Comparison of ENCODE assay signal across 22 cellular contexts in the genomic region with DNA sequence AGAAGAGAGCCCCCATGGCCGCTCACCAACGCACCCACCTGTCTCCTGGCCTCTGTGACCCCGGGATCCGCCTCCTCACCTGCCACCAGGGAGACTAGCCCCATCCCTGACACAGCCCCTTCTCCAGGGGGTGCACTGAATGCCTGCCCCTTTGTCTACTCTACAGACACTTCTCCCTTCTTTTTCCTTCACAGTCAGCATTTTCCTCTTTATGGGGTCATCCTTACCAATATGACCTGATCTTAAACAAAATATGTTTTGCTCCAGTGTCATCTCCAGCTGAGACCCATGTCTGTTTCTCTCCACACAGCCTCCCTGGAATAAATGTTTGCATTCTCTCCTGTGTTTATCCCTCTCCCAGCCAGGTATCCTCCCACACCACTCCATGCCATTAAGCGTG. TPM values are rescaled to one million over a fixed set of nuclear protein-coding genes. Genes with fewer than 3 reads are reported as not detected.
DNase-seq lines count a peak whose midpoint lies in the region; ATAC-seq and TF ChIP-seq lines count a peak whose summit lies in the region.
"Had no signal": no experiment of that assay in that cellular context is flagged by ENCODE, and none has a peak within 500 bp of the region (broad histone marks: within the 10 kb centered on the region; RNA-seq: fewer than 3 reads in every experiment).

No MANE protein-coding gene starts in this region.

- H3K27me3 Mint-ChIP-seq in activated T-cell treated with anti-CD3 and anti-CD28 coated beads, Interleukin-2, amount 50 U/mL, for 72 hours (ENCODE audit: low read depth) = peaks cover 16% of the 10 kb centered on the region
- no peaks in the 10 kb centered on the region for H3K27me3 Mint-ChIP-seq in activated B cell treated with CpG ODN at 0.5 μM for 24 hours
- H3K27me3 Mint-ChIP-seq in stimulated activated memory B cell treated with anti-CD40 and anti-IgM and Interleukin-4, amounts not matched to agents 10 μg/mL and 1 μg/mL and 100 μg/mL, for 72 hours = no peaks in the 10 kb centered on the region
- H3K27me3 Mint-ChIP-seq: CD4-positive, alpha-beta T cell had no signal

- H3K27ac Mint-ChIP-seq in activated T-cell treated with anti-CD3 and anti-CD28 coated beads, Interleukin-2, amount 50 U/mL, for 72 hours = no peak overlapping the region
- peak overlapping the region; percentile 76 for H3K27ac Mint-ChIP-seq in activated B cell treated with CpG ODN at 0.5 μM for 24 hours
- peak overlapping the region; percentile 61 for H3K27ac Mint-ChIP-seq in stimulated activated memory B cell treated with anti-CD40 and anti-IgM and Interleukin-4, amounts not matched to agents 10 μg/mL and 1 μg/mL and 100 μg/mL, for 72 hours
- H3K27ac Mint-ChIP-seq: CD4-positive, alpha-beta T cell had no signal

- POLR2A ChIA-PET in activated B cell treated with CpG ODN at 0.5 μM for 24 hours (lab: Charles Lee) = interaction anchor here (2.6 to 7.9 kb wide), 4 partner anchors 10 to 15 kb away, joined by 11 to 88 read pairs (median 16); partner anchors contain the start of gene CCR6

- in situ Hi-C loops in gastrocnemius medialis (cut with MboI; ENCODE audit: low sequenced_read_pairs in 4 of 4) = no loop called here

- CTCF ChIA-PET in activated B cell treated with CpG ODN at 0.5 μM for 24 hours (lab: Charles Lee) = no interaction called here

- no peaks in the 10 kb centered on the region for H3K9me3 ChIP-seq in gastrocnemius medialis
- H3K9me3 ChIP-seq: SK-N-SH had no signal

- no peak overlapping the region for H3K4me3 ChIP-seq in gastrocnemius medialis
- H3K4me3 ChIP-seq: BLaER1 had no signal

- H3K4me1 ChIP-seq in gastrocnemius medialis = no peaks in the 10 kb centered on the region

- H3K4me1 Mint-ChIP-seq in activated T-cell treated with anti-CD3 and anti-CD28 coated beads, Interleukin-2, amount 50 U/mL, for 72 hours (ENCODE audit: low read depth) = peaks cover 35% of the 10 kb centered on the region
- peaks cover 96% of the 10 kb centered on the region for H3K4me1 Mint-ChIP-seq in activated B cell treated with CpG ODN at 0.5 μM for 24 hours
- peaks cover 74% of the 10 kb centered on the region for H3K4me1 Mint-ChIP-seq in stimulated activated memory B cell treated with anti-CD40 and anti-IgM and Interleukin-4, amounts not matched to agents 10 μg/mL and 1 μg/mL and 100 μg/mL, for 72 hours

- no peak for TF ChIP-seq CTCF in activated B cell treated with CpG ODN at 0.5 μM for 24 hours (IDR thresholded peaks at IDR 0.05)
- no peak for TF ChIP-seq CTCF in gastrocnemius medialis (IDR thresholded peaks at IDR 0.05 in 4 of 5, conservative IDR thresholded peaks at IDR 0.05 in 1 of 5)

- no peak for TF ChIP-seq POLR2A in gastrocnemius medialis (IDR thresholded peaks at IDR 0.05)

- DNase-seq in activated T-cell treated with anti-CD3 and anti-CD28 coated beads, Interleukin-2, amount 50 U/mL, for 72 hours = no peak
- DNase-seq in activated T-cell treated with anti-CD3 and anti-CD28 coated beads, Interleukin-2, amount 50 U/mL, for 48 hours = no peak
- DNase-seq in DMS79 (lab: John Stamatoyannopoulos, UW) (peak; percentile 9), activated B cell treated with CpG ODN at 0.5 μM for 24 hours (no peak), gastrocnemius medialis (no peak)
- DNase-seq: CD4-positive, alpha-beta T cell; COR-L47; GOT3; KG1; NCI-H1092 treated with DMSO at 0.1 percent for 48 hours; NCI-H146; NCI-H2029; NCI-H2227 treated with DMSO at 0.1 percent for 48 hours; NCI-H526; NK-92 treated with Interleukin-12 subunit alpha and Interleukin-12 subunit beta, amount 100 ng/mL, for 24 hours; SIG-M5; SK-N-SH had no signal

- no peak for ATAC-seq in activated T-cell treated with anti-CD3 and anti-CD28 coated beads, Interleukin-2, amount 50 U/mL, for 72 hours (replicated peaks in 1 of 2)
- ATAC-seq in activated B cell treated with CpG ODN at 0.5 μM for 24 hours (ENCODE audit: low read depth) (no peak), HG03571 (IDR thresholded peaks at IDR 0.05; ENCODE audit: unreplicated experiment) (no peak), gastrocnemius medialis (no peak)
- no peak for ATAC-seq in stimulated activated memory B cell treated with anti-CD40 and anti-IgM and Interleukin-4, amounts not matched to agents 10 μg/mL and 1 μg/mL and 100 μg/mL, for 72 hours
- ATAC-seq: Panc1 had no signal

- H3K4me3 Mint-ChIP-seq in activated T-cell treated with anti-CD3 and anti-CD28 coated beads, Interleukin-2, amount 50 U/mL, for 72 hours = peak overlapping the region; percentile 25 to 57
- H3K4me3 Mint-ChIP-seq in activated B cell treated with CpG ODN at 0.5 μM for 24 hours = peak overlapping the region; percentile 24
- H3K4me3 Mint-ChIP-seq in stimulated activated memory B cell treated with anti-CD40 and anti-IgM and Interleukin-4, amounts not matched to agents 10 μg/mL and 1 μg/mL and 100 μg/mL, for 72 hours = no peak overlapping the region
- H3K4me3 Mint-ChIP-seq: CD4-positive, alpha-beta T cell had no signal

- intact Hi-C loops in activated B cell treated with CpG ODN at 0.5 μM for 24 hours (cut with micrococcal nuclease) (no loop called here), gastrocnemius medialis (cut with DNase I; ENCODE audit: low total_unique reads) (no loop called here)

- H3K36me3 Mint-ChIP-seq in activated T-cell treated with anti-CD3 and anti-CD28 coated beads, Interleukin-2, amount 50 U/mL, for 72 hours (ENCODE audit: insufficient read depth in 2 of 2) = no peaks in the 10 kb centered on the region
- H3K36me3 Mint-ChIP-seq in activated B cell treated with CpG ODN at 0.5 μM for 24 hours (ENCODE audit: low read depth) = no peaks in the 10 kb centered on the region
- no peaks in the 10 kb centered on the region for H3K36me3 Mint-ChIP-seq in stimulated activated memory B cell treated with anti-CD40 and anti-IgM and Interleukin-4, amounts not matched to agents 10 μg/mL and 1 μg/mL and 100 μg/mL, for 72 hours

- no peaks in the 10 kb centered on the region for H3K36me3 ChIP-seq in gastrocnemius medialis
- H3K36me3 ChIP-seq: BLaER1 had no signal

- H3K9me3 Mint-ChIP-seq in activated T-cell treated with anti-CD3 and anti-CD28 coated beads, Interleukin-2, amount 50 U/mL, for 72 hours = no peaks in the 10 kb centered on the region
- no peaks in the 10 kb centered on the region for H3K9me3 Mint-ChIP-seq in activated B cell treated with CpG ODN at 0.5 μM for 24 hours
- no peaks in the 10 kb centered on the region for H3K9me3 Mint-ChIP-seq in stimulated activated memory B cell treated with anti-CD40 and anti-IgM and Interleukin-4, amounts not matched to agents 10 μg/mL and 1 μg/mL and 100 μg/mL, for 72 hours
- H3K9me3 Mint-ChIP-seq: CD4-positive, alpha-beta T cell had no signal

- H3K27ac ChIP-seq in gastrocnemius medialis = no peak overlapping the region
- H3K27ac ChIP-seq: BLaER1 had no signal

- H3K27me3 ChIP-seq in gastrocnemius medialis = no peaks in the 10 kb centered on the region
- H3K27me3 ChIP-seq: BLaER1 had no signal

RNA-seq across cellular contexts. Expression of gene CCR6, which starts 14.6 kb away (rescaled TPM):
- 1 to 10 TPM; 1.2 to 7.8 TPM for total RNA-seq in activated T-cell treated with anti-CD3 and anti-CD28 coated beads, Interleukin-2, amount 50 U/mL, for 72 hours
- 26.2 and 28.9 TPM in 2 replicates for total RNA-seq in activated B cell treated with CpG ODN at 0.5 μM for 24 hours
- total RNA-seq in gastrocnemius medialis = not detected
- total RNA-seq: Daoy had no signal

RNA-seq across cellular contexts. Expression of gene GPR31, which starts 49.5 kb away (rescaled TPM):
- not detected for total RNA-seq in activated T-cell treated with anti-CD3 and anti-CD28 coated beads, Interleukin-2, amount 50 U/mL, for 72 hours
- not detected in 2 replicates for total RNA-seq in activated B cell treated with CpG ODN at 0.5 μM for 24 hours
- total RNA-seq in gastrocnemius medialis = not detected
- total RNA-seq: CD4-positive, alpha-beta T cell; Daoy had no signal
